8 cellular contexts compared by ENCODE assay signal in the genomic region with DNA sequence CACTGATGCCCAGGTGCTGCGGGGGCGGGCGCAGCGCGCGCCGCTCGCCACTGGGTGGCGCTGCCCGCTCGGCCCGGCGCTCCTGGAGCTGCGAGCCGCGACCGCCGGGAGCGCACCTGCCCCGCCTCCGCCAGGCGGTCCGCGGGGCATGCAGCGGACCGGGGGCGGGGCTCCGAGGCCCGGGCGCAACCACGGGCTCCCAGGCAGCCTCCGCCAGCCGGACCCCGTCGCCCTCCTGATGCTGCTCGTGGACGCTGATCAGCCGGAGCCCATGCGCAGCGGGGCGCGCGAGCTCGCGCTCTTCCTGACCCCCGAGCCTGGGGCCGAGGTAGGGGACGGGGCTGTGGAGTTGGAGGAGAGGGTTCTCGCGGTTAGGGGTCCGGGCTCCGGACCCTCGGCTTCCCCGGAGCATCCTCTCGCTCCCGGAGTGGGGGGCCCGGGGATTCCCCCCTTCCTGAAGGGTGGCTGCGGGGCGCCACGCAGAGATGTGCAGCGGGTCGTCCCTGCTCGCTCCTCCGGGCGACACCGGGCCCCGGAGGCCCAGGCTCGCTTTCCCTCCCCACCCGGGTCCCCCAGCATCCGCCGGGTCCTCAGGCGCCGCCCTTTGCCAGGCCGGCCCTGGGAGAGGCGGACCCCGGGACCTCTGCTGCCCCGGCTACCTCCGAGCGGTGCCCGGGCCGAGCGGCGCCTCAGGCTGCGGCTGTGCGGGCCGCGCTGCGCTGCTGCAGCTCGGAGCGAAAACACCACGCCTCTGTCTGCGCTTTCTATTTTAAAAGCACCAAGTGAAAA. TPM values are rescaled to one million over a fixed set of nuclear protein-coding genes. Genes with fewer than 3 reads are reported as not detected.
DNase-seq lines count a peak whose midpoint lies in the region; ATAC-seq and TF ChIP-seq lines count a peak whose summit lies in the region.

A gene with protein sequence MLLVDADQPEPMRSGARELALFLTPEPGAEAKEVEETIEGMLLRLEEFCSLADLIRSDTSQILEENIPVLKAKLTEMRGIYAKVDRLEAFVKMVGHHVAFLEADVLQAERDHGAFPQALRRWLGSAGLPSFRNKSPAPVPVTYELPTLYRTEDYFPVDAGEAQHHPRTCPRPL (plus strand): TSS at position 216 of the 789 bp plus-strand sequence. CDS start 23 bp downstream, at position 239.

- DNase-seq in AG09309 (ENCODE audit: low read depth) (peak; percentile 24), NCI-H460 (ENCODE audit: extremely low read depth, low read depth) (peak; percentile 71), ecto neural progenitor cell (ENCODE audit: low spot score) (peak; percentile 89), medulla oblongata (ENCODE audit: extremely low spot score) (peak; percentile 72)
- DNase-seq in activated CD4-positive, alpha-beta T cell treated with anti-CD3 and anti-CD28 coated beads, Interleukin-2, amount 50 U/mL, for 48 hours: peak; percentile 81 to 85
- DNase-seq in stimulated activated CD8-positive, alpha-beta memory T cell treated with anti-CD3 and anti-CD28 coated beads, Interleukin-12 subunit alpha, Interleukin-12 subunit beta, amount 100 ng/mL, for 1 hour (ENCODE audit: low read depth): peak; percentile 64

- peak within 1 kb of the TSS; percentile 69 for H3K4me3 ChIP-seq in AG09309 (ENCODE audit: control insufficient read depth, low read depth, low read length)

- peak; percentile 61 for TF ChIP-seq POLR2A in GM18526 (IDR thresholded peaks at IDR 0.05; ENCODE audit: extremely low read depth, insufficient read length)

- peak; percentile 47 for ATAC-seq in HG03064 (IDR thresholded peaks at IDR 0.05; ENCODE audit: low read depth, unreplicated experiment)

- TF ChIP-seq CTCF in AG09309 (IDR thresholded peaks at IDR 0.05; ENCODE audit: control insufficient read depth, insufficient read depth, low read depth, low read length, missing control alignments): peak; percentile 57

RNA-seq across cellular contexts. Expression of the gene that starts here (rescaled TPM):
- 9.5 and 12.4 TPM in 2 replicates for total RNA-seq in NCI-H460 (2014; rRNA removed; shearing (Covaris generic))
- polyA plus RNA-seq in NCI-H460 (2014; cell fraction: nucleus; rRNA removed): 7.0 and 12.5 TPM in 2 replicates

Comparison
In these comparisons a context has a peak if more than half of its experiments do, and no peak if none do; other contexts are left out.
1. Peak in every context shown above with its lines: DNase-seq, ATAC-seq and H3K4me3 ChIP-seq.
2. DNase-seq: peak in every context shown above with its lines; median percentile 89 in ecto neural progenitor cell; 83 in activated CD4-positive, alpha-beta T cell treated with anti-CD3 and anti-CD28 coated beads, Interleukin-2, amount 50 U/mL, for 48 hours; 72 in medulla oblongata; 71 in NCI-H460; 64 in stimulated activated CD8-positive, alpha-beta memory T cell treated with anti-CD3 and anti-CD28 coated beads, Interleukin-12 subunit alpha, Interleukin-12 subunit beta, amount 100 ng/mL, for 1 hour; 24 in AG09309.